9 cellular contexts compared by ENCODE assay signal in the genomic region with DNA sequence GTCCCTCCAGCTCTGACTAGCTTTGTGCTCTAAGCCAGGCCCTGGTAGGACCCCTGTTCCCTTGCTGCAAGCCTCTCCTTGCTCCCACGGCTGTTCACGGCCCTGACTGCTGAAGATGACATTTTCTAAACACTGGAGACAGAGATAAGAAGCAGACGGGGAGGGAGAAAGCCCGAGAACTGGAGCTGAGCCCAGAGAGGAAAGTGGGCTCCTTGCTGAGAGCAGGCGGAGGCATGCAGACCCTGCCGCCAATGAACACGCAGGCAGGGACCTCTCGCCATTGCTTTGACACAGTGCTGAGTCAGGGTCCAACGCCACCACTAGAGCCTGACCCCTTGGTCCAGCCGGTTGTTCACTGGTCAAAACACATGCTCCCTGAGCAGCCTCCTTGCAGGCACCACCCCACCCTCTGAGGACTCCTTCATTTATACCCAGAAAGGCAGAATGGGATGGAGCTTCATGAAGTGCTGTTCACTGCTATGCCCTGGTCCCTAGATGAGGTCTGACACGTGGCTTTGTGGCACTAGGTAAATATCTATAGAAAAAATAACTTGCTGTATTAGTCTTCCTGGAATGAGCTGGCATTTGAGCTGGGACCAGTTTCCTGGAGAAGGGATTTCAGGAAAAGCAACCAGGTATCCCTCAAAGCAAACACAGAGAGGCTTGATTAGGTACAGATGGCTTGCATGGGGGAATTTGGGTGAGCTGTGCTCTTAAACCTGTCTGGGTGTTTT.
DNase-seq lines count a peak whose midpoint lies in the region; ATAC-seq, FAIRE-seq and TF ChIP-seq lines count a peak whose summit lies in the region.
"Had no signal": no experiment of that assay in that cellular context is flagged by ENCODE, and none has a peak within 500 bp of the region (broad histone marks: within the 10 kb centered on the region; RNA-seq: fewer than 3 reads in every experiment).

No MANE protein-coding gene starts in this region.

- intact Hi-C loops in Right ventricle myocardium superior (cut with DNase I) = loop anchor here (5.0 kb wide), 1 partner anchor 38 kb away; no protein-coding TSS in a partner anchor
- intact Hi-C loops in psoas muscle (cut with DNase I) = no loop called here

- H3K4me3 ChIP-seq in psoas muscle = no peak overlapping the region

- DNase-seq in Caki2 (ENCODE audit: low read depth) (peak; percentile 70), Right ventricle myocardium superior (peak; percentile 76), psoas muscle (no peak), D341Med (ENCODE audit: low spot score) (no peak), HTR-8/SVneo (ENCODE audit: insufficient read length, low spot score) (no peak), omental fat pad (ENCODE audit: low spot score) (no peak), anterior cingulate cortex (lab: John Stamatoyannopoulos, UW) (no peak)
- DNase-seq: activated CD8-positive, alpha-beta T cell treated with anti-CD3 and anti-CD28 coated beads, Interleukin-2, amount 10 ng/mL, durations not matched to agents 7 days and 5 days had no signal

- no peaks in the 10 kb centered on the region for H3K9me3 ChIP-seq in psoas muscle

- TF ChIP-seq CTCF in VCaP (conservative IDR thresholded peaks at IDR 0.05) = no peak
- TF ChIP-seq CTCF in psoas muscle (IDR thresholded peaks at IDR 0.05) = no peak
- TF ChIP-seq CTCF in omental fat pad (IDR thresholded peaks at IDR 0.05) = no peak

- FAIRE-seq in HTR-8/SVneo (lab: Jason Lieb, UNC) = no peak

- no peaks in the 10 kb centered on the region for H3K27me3 ChIP-seq in psoas muscle (ENCODE audit: insufficient read depth in 3 of 3, low read length in 2 of 3)

- ATAC-seq in Right ventricle myocardium superior (ENCODE audit: poor library complexity) (peak; percentile 7), psoas muscle (peak in 2 of 4 donors; percentile 16 to 20), omental fat pad (ENCODE audit: low FRiP score) (no peak)
- ATAC-seq: activated CD8-positive, alpha-beta T cell treated with anti-CD3 and anti-CD28 coated beads, Interleukin-2, amount 10 ng/mL, durations not matched to agents 7 days and 5 days had no signal

- 68 to 75% (median 68%) methylated on average over 11 of the region's 11 CpGs for WGBS in psoas muscle, 3 donors

- H3K36me3 ChIP-seq in psoas muscle (ENCODE audit: insufficient read depth in 1 of 2, low read depth in 1 of 2) = no peaks in the 10 kb centered on the region

- peaks cover 61% of the 10 kb centered on the region for H3K4me1 ChIP-seq in psoas muscle

- peak overlapping the region; percentile 91; the same call in 1 of the 2 replicates for H3K27ac ChIP-seq in VCaP
- peak overlapping the region; percentile 78 for H3K27ac ChIP-seq in psoas muscle

- in situ Hi-C loops in Caki2 (cut with HindIII; ENCODE audit: low pct_unique_long_range_greater_than_20kb, low sequenced_read_pairs) = no loop called here

Comparison
In these comparisons a context has a peak if more than half of its experiments do, and no peak if none do; other contexts are left out.
1. DNase-seq: peak in Caki2 (single experiment) and Right ventricle myocardium superior (single experiment); none in psoas muscle (0 of 2), D341Med (single experiment), HTR-8/SVneo (single experiment), omental fat pad (single experiment) and anterior cingulate cortex (0 of 58).